In genomic region chr2:76268928-76269327, GRCh38 we compare ENCODE assay signal across 1 cellular context.
A peak's percentile ranks its signal among the peaks of the same experiment; 100 is the strongest.
TF ChIP-seq lines count a peak whose summit lies in the region.

No MANE protein-coding gene starts in this region.

TF ChIP-seq in K562, 482 proteins besides CTCF, POLR2A, EP300 and RAD21 (continued from another document):
- TF ChIP-seq PBX2 (CRISPR knock-in tag; IDR thresholded peaks at IDR 0.05; ENCODE audit: low read depth) (no peak), PBX2 (tag; conservative IDR thresholded peaks at IDR 0.05; ENCODE audit: low read depth) (peak; percentile 46), TAF15 (IDR thresholded peaks at IDR 0.05; ENCODE audit: low read depth, low read length) (no peak), JUND (IDR thresholded peaks at IDR 0.05; ENCODE audit: borderline replicate concordance, low read depth, low read length) (peak; percentile 49; the same call in 1 of the 2 replicates), JUND (tag; IDR thresholded peaks at IDR 0.05; ENCODE audit: borderline replicate concordance, low read depth, low read length) (peak; percentile 59; the same call in 1 of the 3 replicates), ELF4 (CRISPR knock-in tag; IDR thresholded peaks at IDR 0.05) (no peak)
